8 cellular contexts compared by ENCODE assay signal in genomic region chr5:150155258-150156032, GRCh38. TPM values are rescaled to one million over a fixed set of nuclear protein-coding genes. Genes with fewer than 3 reads are reported as not detected.
DNase-seq lines count a peak whose midpoint lies in the region; ATAC-seq and TF ChIP-seq lines count a peak whose summit lies in the region.

TSS of gene PDGFRB (minus strand) at chr5:150155845. CDS start at chr5:150137047, 18,798 bp downstream.

- peak; percentile 85 for ATAC-seq in left ventricle myocardium superior
- peak; percentile 54 to 81 (median 71) for ATAC-seq in psoas muscle

- peak within 1 kb of the TSS; percentile 70 for H3K9ac ChIP-seq in NT2/D1 (ENCODE audit: insufficient read length, low read depth)

- H3K4me3 ChIP-seq in AG10803 (ENCODE audit: low read length) (peak within 1 kb of the TSS; percentile 99), NT2/D1 (ENCODE audit: insufficient read length, low read depth) (peak within 1 kb of the TSS; percentile 36), adrenal gland (peak within 1 kb of the TSS in 2 of 4 donors; percentile 16 to 56), psoas muscle (peak within 1 kb of the TSS; percentile 63)

- H3K27me3 ChIP-seq in NT2/D1 (ENCODE audit: insufficient read depth, insufficient read length) (peaks cover 18% of the 10 kb centered on the region), adrenal gland (no peaks in the 10 kb centered on the region), psoas muscle (ENCODE audit: insufficient read depth in 3 of 3, low read length in 2 of 3) (no peaks in the 10 kb centered on the region)

- WGBS in adrenal gland, 4 donors: 6 to 9% (median 6%) methylated on average over 8 to 17 of the region's 17 CpGs
- WGBS in psoas muscle, 3 donors: 6 to 11% (median 7%) methylated on average over 14 to 17 of the region's 17 CpGs

- TF ChIP-seq CTCF in AG10803 (conservative IDR thresholded peaks at IDR 0.05; ENCODE audit: low read length) (peak; percentile 3; the same call in 1 of the 2 replicates), adrenal gland (IDR thresholded peaks at IDR 0.05) (no peak), psoas muscle (IDR thresholded peaks at IDR 0.05) (no peak)

- intact Hi-C loops in adrenal gland (cut with DNase I) (no loop called here), left ventricle myocardium superior (cut with micrococcal nuclease) (no loop called here), psoas muscle (cut with DNase I) (no loop called here)

- peaks cover 23% of the 10 kb centered on the region for H3K36me3 ChIP-seq in NT2/D1 (ENCODE audit: insufficient read depth, insufficient read length, low read length)
- H3K36me3 ChIP-seq in adrenal gland (replicated peaks in 1 of 2): no peaks in the 10 kb centered on the region
- no peaks in the 10 kb centered on the region for H3K36me3 ChIP-seq in psoas muscle (ENCODE audit: insufficient read depth in 1 of 2, low read depth in 1 of 2)

- DNase-seq in AG10803 (ENCODE audit: low read depth) (peak; percentile 95), GM19240 (ENCODE audit: insufficient read length, low spot score) (peak; percentile 69), NT2/D1 (ENCODE audit: low read depth, low spot score) (no peak), adrenal gland (peak; percentile 76 to 90 (median 81)), left ventricle myocardium superior (peak; percentile 92), psoas muscle (peak; percentile 92 to 94), SW480 (ENCODE audit: low spot score) (no peak), SIG-M5 treated with dmso at 0.1 percent for 504 hours (lab: John Stamatoyannopoulos, UW; ENCODE audit: unreplicated experiment) (no peak)

- H3K4me1 ChIP-seq in NT2/D1 (ENCODE audit: insufficient read depth, insufficient read length) (peaks cover 22% of the 10 kb centered on the region), adrenal gland (replicated peaks in 1 of 2) (peaks cover 12 to 13% of the 10 kb centered on the region in 2 donors), psoas muscle (peaks cover 3% of the 10 kb centered on the region)

- H3K9me3 ChIP-seq in NT2/D1 (ENCODE audit: insufficient read depth, low read length) (no peaks in the 10 kb centered on the region), adrenal gland (replicated peaks in 1 of 3) (no peaks in the 10 kb centered on the region), psoas muscle (no peaks in the 10 kb centered on the region)

- peak; percentile 44 to 53 for TF ChIP-seq POLR2A in adrenal gland (IDR thresholded peaks at IDR 0.05)

- H3K27ac ChIP-seq in adrenal gland (peak within 1 kb of the TSS in 4 of 5 donors; percentile 41 to 84 (median 64)), psoas muscle (peak within 1 kb of the TSS; percentile 72)

RNA-seq across cellular contexts. Expression of gene PDGFRB, which starts in this region (rescaled TPM):
- 100 to 1,000 TPM in 1 of 8 donors, 10 to 100 TPM in 7; 54.8 to 188 (median 80.1) TPM for total RNA-seq in adrenal gland
- polyA plus RNA-seq in adrenal gland: 10 to 100 TPM; 21.3 to 55.7 (median 37.2) TPM
- 47.8 TPM for total RNA-seq in left ventricle myocardium superior
- total RNA-seq in psoas muscle: 10 to 100 TPM; 34.0 to 56.0 (median 39.1) TPM
- polyA plus RNA-seq in psoas muscle: 10 to 100 TPM; 14.6 to 19.9 (median 19.2) TPM

Comparison
In these comparisons a context has a peak if more than half of its experiments do, and no peak if none do; other contexts are left out.
1. DNase-seq: peak in AG10803 (single experiment), GM19240 (single experiment), adrenal gland (7 of 7), left ventricle myocardium superior (single experiment) and psoas muscle (2 of 2); none in NT2/D1 (single experiment), SW480 (single experiment) and SIG-M5 treated with dmso at 0.1 percent for 504 hours (single experiment).